ENCODE assay signal across 1 cellular context in genomic region chr15:47987908-47988532, GRCh38.
TF ChIP-seq lines count a peak whose summit lies in the region.

No MANE protein-coding gene starts in this region.

TF ChIP-seq in K562, 482 proteins besides CTCF, POLR2A, EP300 and RAD21 (continued from another document):
- TF ChIP-seq, protein P1, sequence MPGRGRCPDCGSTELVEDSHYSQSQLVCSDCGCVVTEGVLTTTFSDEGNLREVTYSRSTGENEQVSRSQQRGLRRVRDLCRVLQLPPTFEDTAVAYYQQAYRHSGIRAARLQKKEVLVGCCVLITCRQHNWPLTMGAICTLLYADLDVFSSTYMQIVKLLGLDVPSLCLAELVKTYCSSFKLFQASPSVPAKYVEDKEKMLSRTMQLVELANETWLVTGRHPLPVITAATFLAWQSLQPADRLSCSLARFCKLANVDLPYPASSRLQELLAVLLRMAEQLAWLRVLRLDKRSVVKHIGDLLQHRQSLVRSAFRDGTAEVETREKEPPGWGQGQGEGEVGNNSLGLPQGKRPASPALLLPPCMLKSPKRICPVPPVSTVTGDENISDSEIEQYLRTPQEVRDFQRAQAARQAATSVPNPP (IDR thresholded peaks at IDR 0.05; ENCODE audit: borderline replicate concordance, insufficient read depth, insufficient read length) = no peak
- TF ChIP-seq MCM5 (IDR thresholded peaks at IDR 0.05; ENCODE audit: low read depth) (no peak), ZNF23 (CRISPR knock-in tag; IDR thresholded peaks at IDR 0.05) (no peak), NCOR1 (IDR thresholded peaks at IDR 0.05) (no peak), ETV5 (CRISPR knock-in tag; IDR thresholded peaks at IDR 0.05; ENCODE audit: low read depth) (no peak), BCOR (IDR thresholded peaks at IDR 0.05) (no peak)
- TF ChIP-seq, protein P2, sequence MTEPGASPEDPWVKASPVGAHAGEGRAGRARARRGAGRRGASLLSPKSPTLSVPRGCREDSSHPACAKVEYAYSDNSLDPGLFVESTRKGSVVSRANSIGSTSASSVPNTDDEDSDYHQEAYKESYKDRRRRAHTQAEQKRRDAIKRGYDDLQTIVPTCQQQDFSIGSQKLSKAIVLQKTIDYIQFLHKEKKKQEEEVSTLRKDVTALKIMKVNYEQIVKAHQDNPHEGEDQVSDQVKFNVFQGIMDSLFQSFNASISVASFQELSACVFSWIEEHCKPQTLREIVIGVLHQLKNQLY (CRISPR knock-in tag; conservative IDR thresholded peaks at IDR 0.05) = no peak
